Comparison of ENCODE assay signal across 30 cellular contexts in genomic region chr13:49298903-49299605, GRCh38. TPM values are rescaled to one million over a fixed set of nuclear protein-coding genes. Genes with fewer than 3 reads are reported as not detected.
DNase-seq lines count a peak whose midpoint lies in the region; ATAC-seq and TF ChIP-seq lines count a peak whose summit lies in the region.
"Had no signal": no experiment of that assay in that cellular context is flagged by ENCODE, and none has a peak within 500 bp of the region (broad histone marks: within the 10 kb centered on the region; RNA-seq: fewer than 3 reads in every experiment).

No MANE protein-coding gene starts in this region.

- no peak for TF ChIP-seq CTCF in psoas muscle (IDR thresholded peaks at IDR 0.05)
- no peak for TF ChIP-seq CTCF in adrenal gland (IDR thresholded peaks at IDR 0.05)
- TF ChIP-seq CTCF in uterus (IDR thresholded peaks at IDR 0.05), result no peak

- ATAC-seq in psoas muscle, result no peak
- ATAC-seq in T-cell (replicated peaks in 1 of 4), result no peak
- ATAC-seq: heart left ventricle, left colon, natural killer cell, upper lobe of right lung had no signal

- TF ChIP-seq POLR2A in adrenal gland (IDR thresholded peaks at IDR 0.05) (no peak), uterus (IDR thresholded peaks at IDR 0.05) (no peak)

- H3K36me3 Mint-ChIP-seq in T-cell, result peaks cover 4% of the 10 kb centered on the region
- H3K36me3 Mint-ChIP-seq: mesothelial cell of epicardium, natural killer cell had no signal

- CTCF ChIA-PET in T-cell (lab: Charles Lee), result interaction anchor here (0.7 to 1.6 kb wide), 5 partner anchors 16 to 308 kb away, joined by 3 to 7 read pairs (median 4); no protein-coding TSS in a partner anchor

- H3K36me3 ChIP-seq in ACC112 (ENCODE audit: insufficient read depth, low read length) (no peaks in the 10 kb centered on the region), psoas muscle (ENCODE audit: insufficient read depth in 1 of 2, low read depth in 1 of 2) (peaks cover 0 to 10% of the 10 kb centered on the region in 2 donors), adrenal gland (replicated peaks in 1 of 2) (no peaks in the 10 kb centered on the region), uterus (no peaks in the 10 kb centered on the region)
- H3K36me3 ChIP-seq: cardiac muscle cell, upper lobe of right lung had no signal

- no peak overlapping the region for H3K4me3 Mint-ChIP-seq in T-cell
- H3K4me3 Mint-ChIP-seq: activated B cell treated with CpG ODN at 0.5 μM for 24 hours, mesothelial cell of epicardium, natural killer cell had no signal

- peak; percentile 98 for DNase-seq in SK-MEL-5 (ENCODE audit: low read depth, low spot score)
- DNase-seq in epidermal melanocyte (ENCODE audit: insufficient read length, low spot score), result peak; percentile 47
- DNase-seq in putamen (ENCODE audit: low spot score), result peak; percentile 35
- DNase-seq in psoas muscle, result no peak
- no peak for DNase-seq in adrenal gland
- DNase-seq in uterus, result no peak
- DNase-seq in T-cell, result no peak
- DNase-seq: ACHN; activated B cell treated with CpG ODN at 0.5 μM for 24 hours; activated CD4-positive, alpha-beta T cell treated with anti-CD3 and anti-CD28 coated beads, Interleukin-2, amount 50 U/mL, for 4 hours; activated CD8-positive, alpha-beta memory T cell treated with anti-CD3 and anti-CD28 coated beads, Interleukin-2, amount 50 U/mL, for 4 hours; dermis blood vessel endothelial cell; heart left ventricle; IMR-90; left colon; natural killer cell; NCI-H1417 treated with DMSO at 0.1 percent for 48 hours; NCI-H2107; NCI-H524; posterior cingulate gyrus; stimulated activated CD4-positive, alpha-beta T cell treated with anti-CD3 and anti-CD28 coated beads, Interleukin-4, amount 100 ng/mL, for 1 hour; stimulated activated naive CD4-positive, alpha-beta T cell treated with Interleukin-2 at 50 U/mL for 16 hours; T1000; upper lobe of right lung had no signal

- no peaks in the 10 kb centered on the region for H3K9me3 ChIP-seq in psoas muscle
- H3K9me3 ChIP-seq in adrenal gland (replicated peaks in 1 of 3), result no peaks in the 10 kb centered on the region
- H3K9me3 ChIP-seq in uterus, result no peaks in the 10 kb centered on the region
- H3K9me3 ChIP-seq: BLaER1 treated with 17β-estradiol and CSF1 and Interleukin-3, amounts not matched to agents 10 nM and 100 nM; heart left ventricle; upper lobe of right lung had no signal

- H2AFZ ChIP-seq in ACC112 (ENCODE audit: low read length, unreplicated experiment), result peak overlapping the region; percentile 5

- intact Hi-C loops in psoas muscle (cut with DNase I), result no loop called here
- intact Hi-C loops in adrenal gland (cut with DNase I), result loop anchor here in 1 of 2 donors (5.0 kb wide), 1 partner anchor 308 kb away; no protein-coding TSS in a partner anchor
- intact Hi-C loops in uterus (cut with DNase I; ENCODE audit: low total_unique reads), result no loop called here

- no peaks in the 10 kb centered on the region for H3K9me3 Mint-ChIP-seq in T-cell
- H3K9me3 Mint-ChIP-seq: activated B cell treated with CpG ODN at 0.5 μM for 24 hours, mesothelial cell of epicardium, natural killer cell had no signal

- no peaks in the 10 kb centered on the region for H3K27me3 Mint-ChIP-seq in T-cell
- H3K27me3 Mint-ChIP-seq: activated B cell treated with CpG ODN at 0.5 μM for 24 hours had no signal

- in situ Hi-C loops in SK-MEL-5 (cut with HindIII; ENCODE audit: low pct_unique_long_range_greater_than_20kb, low sequenced_read_pairs), result no loop called here

- peak overlapping the region in 1 of 2 donors; percentile 54 for H3K27ac Mint-ChIP-seq in T-cell
- H3K27ac Mint-ChIP-seq: activated B cell treated with CpG ODN at 0.5 μM for 24 hours, mesothelial cell of epicardium, natural killer cell had no signal

- POLR2A ChIA-PET in T-cell (lab: Charles Lee), result no interaction called here

- H3K4me1 Mint-ChIP-seq in T-cell, result peaks cover 10 to 18% (median 16%) of the 10 kb centered on the region in 3 donors

- WGBS in psoas muscle, 3 donors, result 71 to 76% (median 74%) methylated on average over 7 of the region's 7 CpGs
- WGBS in adrenal gland, 4 donors, result 79 to 96% (median 84%) methylated on average over 6 to 7 of the region's 7 CpGs

- H3K27ac ChIP-seq in ACC112 (ENCODE audit: low read depth, low read length) (no peak overlapping the region), psoas muscle (no peak overlapping the region), adrenal gland (no peak overlapping the region), uterus (peak overlapping the region in 1 of 2 donors; percentile 28)
- H3K27ac ChIP-seq: BLaER1 treated with 17β-estradiol and CSF1 and Interleukin-3, amounts not matched to agents 10 nM and 100 nM; cardiac muscle cell; RWPE1; upper lobe of right lung had no signal

- no peaks in the 10 kb centered on the region for H3K79me2 ChIP-seq in ACC112 (ENCODE audit: control insufficient read depth, insufficient read depth, low read length, unreplicated experiment)

- H3K4me1 ChIP-seq in ACC112 (ENCODE audit: control insufficient read depth, insufficient read depth, low read length, unreplicated experiment), result peaks cover 3% of the 10 kb centered on the region
- H3K4me1 ChIP-seq in psoas muscle, result no peaks in the 10 kb centered on the region
- peaks cover 7 to 14% of the 10 kb centered on the region in 2 donors for H3K4me1 ChIP-seq in adrenal gland (replicated peaks in 1 of 2)
- no peaks in the 10 kb centered on the region for H3K4me1 ChIP-seq in uterus

- H3K4me3 ChIP-seq in ACC112 (ENCODE audit: low read depth, low read length) (no peak overlapping the region), psoas muscle (no peak overlapping the region), adrenal gland (no peak overlapping the region), uterus (no peak overlapping the region)
- H3K4me3 ChIP-seq: BLaER1 treated with 17β-estradiol and CSF1 and Interleukin-3, amounts not matched to agents 10 nM and 100 nM; cardiac muscle cell; heart left ventricle; smooth muscle cell; upper lobe of right lung had no signal

- no peaks in the 10 kb centered on the region for H3K27me3 ChIP-seq in ACC112 (ENCODE audit: insufficient read depth, low read length)
- no peaks in the 10 kb centered on the region for H3K27me3 ChIP-seq in psoas muscle (ENCODE audit: insufficient read depth in 3 of 3, low read length in 2 of 3)
- H3K27me3 ChIP-seq in adrenal gland, result no peaks in the 10 kb centered on the region
- no peaks in the 10 kb centered on the region for H3K27me3 ChIP-seq in uterus
- H3K27me3 ChIP-seq: BLaER1 treated with 17β-estradiol and CSF1 and Interleukin-3, amounts not matched to agents 10 nM and 100 nM; cardiac muscle cell; heart left ventricle; upper lobe of right lung had no signal

RNA-seq across cellular contexts. Expression of gene CDADC1, which starts 51.3 kb away (rescaled TPM):
- 4.9 and 7.6 TPM in 2 replicates for total RNA-seq in SK-MEL-5 (2014; rRNA removed; shearing (Covaris generic))
- 2.5 and 5.9 TPM in 2 replicates for polyA plus RNA-seq in SK-MEL-5 (2015; cell fraction: cytosol; rRNA removed)
- polyA plus RNA-seq in SK-MEL-5 (2015; cell fraction: nucleus; rRNA removed), result 5.6 and 6.2 TPM in 2 replicates
- 1 to 10 TPM; 3.3 to 7.5 (median 5.4) TPM for total RNA-seq in psoas muscle
- polyA plus RNA-seq in psoas muscle, result 1 to 10 TPM; 3.3 to 7.8 (median 3.6) TPM
- 10 to 100 TPM in 6 of 8 donors, 1 to 10 TPM in 2; 4.4 to 25.4 (median 15.1) TPM for total RNA-seq in adrenal gland
- polyA plus RNA-seq in adrenal gland, result 10 to 100 TPM in 1 of 3 donors, 1 to 10 TPM in 2; 8.4 to 19.4 (median 9.2) TPM
- 10 to 100 TPM in 2 of 4 donors, 1 to 10 TPM in 2; 1.8 to 76.5 (median 10.9) TPM for total RNA-seq in uterus
- total RNA-seq in T-cell, result 10 to 100 TPM in 4 of 5 donors, 1 to 10 TPM in 1; 8.6 to 16.1 (median 12.5) TPM

Comparison
In these comparisons a context has a peak if more than half of its experiments do, and no peak if none do; other contexts are left out.
1. DNase-seq: peak in SK-MEL-5 (single experiment), epidermal melanocyte (single experiment) and putamen (single experiment); none in psoas muscle (0 of 2), adrenal gland (0 of 7), uterus (0 of 2) and T-cell (0 of 34).